ENCODE assay signal across 15 cellular contexts in the genomic region with DNA sequence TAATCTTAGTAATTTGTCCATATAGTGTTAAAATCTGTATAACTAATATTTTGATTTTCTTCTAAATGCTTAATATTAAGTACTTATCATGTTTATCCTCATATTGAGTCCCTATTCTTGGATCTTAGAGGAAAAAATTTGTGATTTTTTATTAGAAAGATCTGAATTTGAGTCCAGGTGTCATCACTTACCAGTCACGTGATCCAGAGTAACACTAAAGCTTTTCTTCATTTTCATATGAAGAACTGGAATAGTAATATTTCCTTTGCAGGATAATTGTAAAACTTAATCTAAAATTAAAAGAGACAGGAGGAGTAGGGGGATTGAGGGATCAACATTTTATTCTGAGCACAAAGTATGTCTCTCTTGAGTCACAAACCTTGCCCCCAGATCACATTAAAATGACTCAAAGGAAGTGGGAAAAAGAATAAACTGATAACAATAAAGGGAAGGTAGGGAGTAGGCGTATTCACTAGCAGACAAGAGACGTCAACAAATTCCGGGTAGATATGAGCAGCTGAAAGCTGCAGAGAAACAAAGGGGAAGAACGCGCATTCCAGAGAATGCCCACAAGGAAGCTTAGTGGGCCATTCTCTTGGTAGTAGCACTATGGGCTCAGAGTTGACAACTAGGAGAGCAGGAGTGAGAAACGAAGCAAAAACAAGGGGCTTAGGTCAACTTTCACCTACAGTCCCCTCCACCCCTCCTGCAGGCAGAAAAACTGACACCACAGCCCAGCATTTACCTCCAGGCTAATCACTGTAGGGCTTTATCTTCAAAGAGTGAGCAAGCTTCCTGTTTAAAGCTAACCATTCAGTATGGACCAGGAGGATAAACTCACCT.
DNase-seq lines count a peak whose midpoint lies in the region; ATAC-seq, FAIRE-seq and TF ChIP-seq lines count a peak whose summit lies in the region.
"Had no signal": no experiment of that assay in that cellular context is flagged by ENCODE, and none has a peak within 500 bp of the region (broad histone marks: within the 10 kb centered on the region; RNA-seq: fewer than 3 reads in every experiment).

No MANE protein-coding gene starts in this region.

- H3K23ac ChIP-seq in H1 (ENCODE audit: insufficient read length), result no peak overlapping the region

- H3K36me3 Mint-ChIP-seq in neural progenitor cell, result peaks cover 1% of the 10 kb centered on the region

- no peak overlapping the region for H3K4ac ChIP-seq in H1 (replicated peaks; ENCODE audit: insufficient read length, low read depth, low read length)

- peak; percentile 86 for DNase-seq in ELF-1 (ENCODE audit: low read depth, low spot score)
- DNase-seq in RCC 7860 (ENCODE audit: low spot score), result peak; percentile 11
- DNase-seq in H1 (ENCODE audit: low read depth in 1 of 2, low spot score in 2 of 2), result peak in 1 of 2 experiments; percentile 19
- peak; percentile 74 for DNase-seq in neural progenitor cell (ENCODE audit: low spot score)
- DNase-seq in Right ventricle myocardium inferior (ENCODE audit: missing footprints), result no peak
- DNase-seq in NCI-H526 treated with DMSO at 0.1 percent for 48 hours (lab: John Stamatoyannopoulos, UW), result no peak
- no peak for DNase-seq in NCI-H446 treated with DMSO at 0.1 percent for 48 hours (lab: John Stamatoyannopoulos, UW)
- no peak for DNase-seq in DMS153 treated with DMSO at 0.1 percent for 48 hours (lab: John Stamatoyannopoulos, UW; ENCODE audit: unreplicated experiment)
- DNase-seq: activated CD8-positive, alpha-beta memory T cell treated with anti-CD3 and anti-CD28 coated beads for 24 hours; heart left ventricle; lower lobe of right lung; NCI-H1105; NCI-H345; stimulated activated CD4-positive, alpha-beta T cell treated with anti-CD3 and anti-CD28 coated beads, Interleukin-12 subunit alpha, Interleukin-12 subunit beta, amount 100 ng/mL, for 4 hours had no signal

- H2AFZ ChIP-seq in H1 (ENCODE audit: low read length) (peak overlapping the region; percentile 91), neural progenitor cell (replicated peaks) (peak overlapping the region; percentile 7)

- ATAC-seq in Right ventricle myocardium inferior, result no peak
- ATAC-seq: heart left ventricle, lower lobe of right lung had no signal

- H3K79me2 ChIP-seq in H1 (ENCODE audit: control insufficient read depth in 1 of 2, insufficient read depth in 2 of 2, low read length in 2 of 2) (no peaks in the 10 kb centered on the region), neural progenitor cell (ENCODE audit: low read depth) (no peaks in the 10 kb centered on the region)

- no peak overlapping the region for H2BK5ac ChIP-seq in H1 (ENCODE audit: low read depth, low read length)

- CTCF ChIA-PET in H1 (lab: Charles Lee; ENCODE audit: partially characterized antibody), result interaction anchor here (0.8 to 1.6 kb wide), 4 partner anchors 35 to 442 kb away, joined by 3 to 5 read pairs (median 4); no protein-coding TSS in a partner anchor

- no peak overlapping the region for H4K8ac ChIP-seq in H1 (ENCODE audit: extremely low read depth, insufficient read depth, low read length)

- no peak overlapping the region for H3K14ac ChIP-seq in H1 (ENCODE audit: insufficient read length)

- no peak overlapping the region for H3K4me3 Mint-ChIP-seq in neural progenitor cell

- no peak for TF ChIP-seq EP300 in H1 (IDR thresholded peaks at IDR 0.05; ENCODE audit: borderline replicate concordance in 1 of 2, low read depth in 2 of 2, low read length in 2 of 2)

- H2BK15ac ChIP-seq in H1 (ENCODE audit: low read length), result no peak overlapping the region

- H3K36me3 ChIP-seq in H1 (ENCODE audit: control insufficient read depth in 2 of 4, insufficient read depth in 4 of 4, low read length in 3 of 4), result no peaks in the 10 kb centered on the region
- no peaks in the 10 kb centered on the region for H3K36me3 ChIP-seq in neural progenitor cell
- H3K36me3 ChIP-seq: heart left ventricle, lower lobe of right lung, suprapubic skin had no signal

- H4K20me1 ChIP-seq in H1 (replicated peaks in 1 of 2; ENCODE audit: control insufficient read depth in 1 of 2, insufficient read depth in 2 of 2, low read length in 2 of 2), result no peaks in the 10 kb centered on the region
- no peaks in the 10 kb centered on the region for H4K20me1 ChIP-seq in neural progenitor cell (ENCODE audit: low read depth)

- H2BK120ac ChIP-seq in H1 (replicated peaks; ENCODE audit: low read depth, low read length), result no peak overlapping the region

- POLR2A ChIA-PET in H1 (lab: Charles Lee; ENCODE audit: partially characterized antibody), result interaction anchor here (0.9 to 1.1 kb wide), 2 partner anchors 111 to 142 kb away, joined by 3 read pairs; no protein-coding TSS in a partner anchor

- H3K56ac ChIP-seq in H1 (replicated peaks; ENCODE audit: insufficient read length, low read depth, low read length), result no peak overlapping the region

- H3K9me3 ChIP-seq in H1 (ENCODE audit: insufficient read depth in 2 of 2, low read depth in 1 of 2, low read length in 1 of 2), result no peaks in the 10 kb centered on the region; a peak in 1 of 4 replicates
- no peaks in the 10 kb centered on the region for H3K9me3 ChIP-seq in neural progenitor cell (ENCODE audit: low read depth)
- H3K9me3 ChIP-seq: lower lobe of right lung, suprapubic skin had no signal

- no peak overlapping the region for H4K5ac ChIP-seq in H1 (ENCODE audit: insufficient read length, low read depth, low read length)

- H3K9ac ChIP-seq in H1 (replicated peaks in 1 of 4; ENCODE audit: extremely low read depth in 1 of 4, low read depth in 3 of 4, low read length in 3 of 4), result no peak overlapping the region
- H3K9ac ChIP-seq in neural progenitor cell, result no peak overlapping the region

- H3K4me1 ChIP-seq in H1 (replicated peaks in 1 of 4; ENCODE audit: control insufficient read depth in 3 of 4, insufficient read depth in 4 of 4, low read length in 3 of 4) (peaks cover 0 to 6% (median 5%) of the 10 kb centered on the region in 4 experiments; a peak in 4 of 7 replicates), neural progenitor cell (peaks cover 11% of the 10 kb centered on the region)
- H3K4me1 ChIP-seq: heart left ventricle, lower lobe of right lung, suprapubic skin had no signal

- H3K4me2 ChIP-seq in H1 (ENCODE audit: insufficient read depth in 1 of 2, low read depth in 2 of 2, low read length in 2 of 2), result peak overlapping the region in 1 of 2 experiments; percentile 27; a peak in 1 of 4 replicates
- H3K4me2 ChIP-seq in neural progenitor cell, result peak overlapping the region; percentile 19

- H3K79me1 ChIP-seq in H1 (ENCODE audit: low read depth, low read length), result no peaks in the 10 kb centered on the region

- FAIRE-seq in RCC 7860 (lab: Jason Lieb, UNC) (no peak), H1 (lab: Jason Lieb, UNC) (no peak)

- WGBS in H1 (ENCODE audit: extremely low coverage in 1 of 2, insufficient coverage in 1 of 2, insufficient read length in 1 of 2, insufficient replicate concordance in 2 of 2, low coverage in 1 of 2, low lambda C conversion rate in 2 of 2, missing lambda C conversion rate in 1 of 2), 2 experiments, result 69% methylated on average over 7 of the region's 7 CpGs; no CpG with 5 or more reads in 1 of the 2 experiments

- H3K4me1 Mint-ChIP-seq in neural progenitor cell, result peaks cover 12% of the 10 kb centered on the region

- H3K4me3 ChIP-seq in H1 (ENCODE audit: extremely low read depth in 1 of 4, insufficient read depth in 2 of 4, low read depth in 3 of 4, low read length in 4 of 4), result no peak overlapping the region
- no peak overlapping the region for H3K4me3 ChIP-seq in neural progenitor cell
- H3K4me3 ChIP-seq: heart left ventricle, lower lobe of right lung, suprapubic skin had no signal

- H3K27me3 Mint-ChIP-seq in neural progenitor cell (ENCODE audit: insufficient read depth, low read depth), result peaks cover 2% of the 10 kb centered on the region

- peaks cover 3% of the 10 kb centered on the region for H3K9me3 Mint-ChIP-seq in neural progenitor cell

- H4K91ac ChIP-seq in H1 (replicated peaks; ENCODE audit: insufficient read length, low read length), result no peak overlapping the region

- H3K18ac ChIP-seq in H1 (ENCODE audit: extremely low read depth, low read length), result no peak overlapping the region

- H3K23me2 ChIP-seq in H1 (ENCODE audit: low read depth, low read length), result no peaks in the 10 kb centered on the region; the same call in 1 of the 2 replicates

- H2BK12ac ChIP-seq in H1 (ENCODE audit: low read depth, low read length), result no peak overlapping the region

- H3K27me3 ChIP-seq in H1 (replicated peaks in 1 of 4; ENCODE audit: control insufficient read depth in 3 of 4, extremely low read depth in 1 of 4, insufficient read depth in 3 of 4, low read length in 3 of 4) (no peaks in the 10 kb centered on the region), neural progenitor cell (no peaks in the 10 kb centered on the region)
- H3K27me3 ChIP-seq: heart left ventricle, suprapubic skin had no signal

- no peak overlapping the region for H3K27ac ChIP-seq in H1 (ENCODE audit: low read depth, low read length)
- peak overlapping the region; percentile 74 for H3K27ac ChIP-seq in neural progenitor cell
- H3K27ac ChIP-seq: heart left ventricle, lower lobe of right lung, suprapubic skin had no signal

- TF ChIP-seq CTCF in H1 (IDR thresholded peaks at IDR 0.05; ENCODE audit: control extremely low read depth in 1 of 3, insufficient read depth in 1 of 3, low read depth in 1 of 3, low read length in 3 of 3), result no peak
- no peak for TF ChIP-seq CTCF in neural progenitor cell (IDR thresholded peaks at IDR 0.05)

- H3F3A ChIP-seq in neural progenitor cell (ENCODE audit: low read depth), result peaks cover 11% of the 10 kb centered on the region

- H2BK20ac ChIP-seq in H1 (ENCODE audit: low read length), result no peak overlapping the region

- H2AK5ac ChIP-seq in H1 (ENCODE audit: low read depth, low read length), result no peak overlapping the region

- no peak overlapping the region for H3K27ac Mint-ChIP-seq in neural progenitor cell

- no peak for TF ChIP-seq RAD21 in H1 (IDR thresholded peaks at IDR 0.05 in 1 of 2, conservative IDR thresholded peaks at IDR 0.05 in 1 of 2; ENCODE audit: low read depth in 2 of 2, low read length in 2 of 2)

- no peak for TF ChIP-seq POLR2A in H1 (IDR thresholded peaks at IDR 0.05; ENCODE audit: control extremely low read depth in 1 of 2, low read depth in 2 of 2, low read length in 2 of 2)

- intact Hi-C loops in Right ventricle myocardium inferior (cut with DNase I), result no loop called here

TF ChIP-seq in H1, 55 proteins besides CTCF, POLR2A, EP300 and RAD21:
- TF ChIP-seq TEAD4 (IDR thresholded peaks at IDR 0.05; ENCODE audit: low read depth, low read length) (peak; percentile 54; the same call in 1 of the 2 replicates), RNF2 (IDR thresholded peaks at IDR 0.05; ENCODE audit: borderline replicate concordance, low read depth, low read length, missing control alignments, poor library complexity, severe bottlenecking) (no peak)

Comparison
In these comparisons a context has a peak if more than half of its experiments do, and no peak if none do; other contexts are left out.
1. DNase-seq: peak in ELF-1 (single experiment), RCC 7860 (single experiment) and neural progenitor cell (single experiment); none in Right ventricle myocardium inferior (single experiment), NCI-H526 treated with DMSO at 0.1 percent for 48 hours (single experiment), NCI-H446 treated with DMSO at 0.1 percent for 48 hours (single experiment) and DMS153 treated with DMSO at 0.1 percent for 48 hours (single experiment).